Comparison of ENCODE assay signal across 18 cellular contexts in the genomic region with DNA sequence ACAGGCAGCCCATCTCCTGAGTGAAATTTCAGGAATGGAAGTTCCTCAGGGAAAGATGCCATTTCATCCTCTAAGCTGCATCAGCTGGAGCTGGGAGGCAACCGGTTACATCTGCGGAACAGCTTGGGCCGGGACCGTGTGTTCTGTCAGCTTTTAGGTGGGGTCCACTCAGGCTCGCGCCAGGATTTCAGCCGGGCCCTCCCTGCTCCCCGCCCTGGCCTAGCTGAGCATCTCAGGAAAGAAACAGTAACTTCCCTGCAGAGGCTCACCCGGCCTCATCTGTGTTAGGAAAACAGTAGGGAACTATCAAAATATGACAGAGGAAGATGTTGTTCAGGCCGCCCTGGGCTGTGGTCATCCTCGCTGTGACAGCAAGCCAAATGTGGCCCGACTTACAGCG.
"Had no signal": no experiment of that assay in that cellular context is flagged by ENCODE, and none has a peak within 500 bp of the region (broad histone marks: within the 10 kb centered on the region; RNA-seq: fewer than 3 reads in every experiment).

No MANE protein-coding gene starts in this region.

- H3K4me1 Mint-ChIP-seq: activated CD4-positive, alpha-beta memory T cell treated with anti-CD3 and anti-CD28 coated beads, Interleukin-2, amount 10 ng/mL, durations not matched to agents 7 days and 5 days; central memory CD8-positive, alpha-beta T cell; naive thymus-derived CD8-positive, alpha-beta T cell; WTC11 had no signal

- H3K9ac ChIP-seq: parathyroid adenoma had no signal

- H3K9me3 ChIP-seq: body of pancreas, neutrophil had no signal

- H3K4me1 ChIP-seq: body of pancreas, parathyroid adenoma had no signal

- H3K36me3 Mint-ChIP-seq: activated naive CD4-positive, alpha-beta T cell treated with anti-CD3 and anti-CD28 coated beads, Interleukin-2, amount 50 U/mL, for 72 hours; naive thymus-derived CD8-positive, alpha-beta T cell; WTC11 had no signal

- H2AFZ ChIP-seq: parathyroid adenoma had no signal

- H3K9me3 Mint-ChIP-seq: activated CD4-positive, alpha-beta memory T cell treated with anti-CD3 and anti-CD28 coated beads, Interleukin-2, amount 10 ng/mL, durations not matched to agents 7 days and 5 days; activated naive CD4-positive, alpha-beta T cell treated with anti-CD3 and anti-CD28 coated beads, Interleukin-2, amount 50 U/mL, for 72 hours; activated T-cell treated with anti-CD3 and anti-CD28 coated beads, Interleukin-2, amount 50 U/mL, for 4 hours; central memory CD8-positive, alpha-beta T cell; naive thymus-derived CD8-positive, alpha-beta T cell had no signal

- ATAC-seq: activated naive CD4-positive, alpha-beta T cell treated with anti-CD3 and anti-CD28 coated beads, Interleukin-2, amount 50 U/mL, for 72 hours; activated T-cell treated with anti-CD3 and anti-CD28 coated beads, Interleukin-2, amount 50 U/mL, for 4 hours; body of pancreas; naive thymus-derived CD8-positive, alpha-beta T cell; WTC11 had no signal

- H3K4me3 Mint-ChIP-seq: activated CD4-positive, alpha-beta memory T cell treated with anti-CD3 and anti-CD28 coated beads, Interleukin-2, amount 10 ng/mL, durations not matched to agents 7 days and 5 days; activated T-cell treated with anti-CD3 and anti-CD28 coated beads, Interleukin-2, amount 50 U/mL, for 4 hours; central memory CD8-positive, alpha-beta T cell; naive thymus-derived CD8-positive, alpha-beta T cell; WTC11 had no signal

- H3K27ac ChIP-seq: body of pancreas, neutrophil, parathyroid adenoma had no signal

- H3K27me3 ChIP-seq: body of pancreas had no signal

- H3K27ac Mint-ChIP-seq: activated CD4-positive, alpha-beta memory T cell treated with anti-CD3 and anti-CD28 coated beads, Interleukin-2, amount 10 ng/mL, durations not matched to agents 7 days and 5 days; activated naive CD4-positive, alpha-beta T cell treated with anti-CD3 and anti-CD28 coated beads, Interleukin-2, amount 50 U/mL, for 72 hours; naive thymus-derived CD8-positive, alpha-beta T cell; WTC11 had no signal

- H3K36me3 ChIP-seq: neutrophil had no signal

- H3K4me3 ChIP-seq: body of pancreas, coronary artery, skin epidermis had no signal

- DNase-seq: activated CD4-positive, alpha-beta memory T cell treated with anti-CD3 and anti-CD28 coated beads, Interleukin-2, amount 10 ng/mL, durations not matched to agents 7 days and 5 days; activated CD4-positive, alpha-beta T cell treated with anti-CD3 and anti-CD28 coated beads for 4 hours; activated gamma-delta T cell; activated T-cell treated with anti-CD3 and anti-CD28 coated beads, Interleukin-2, amount 50 U/mL, for 4 hours; body of pancreas; effector CD8-positive, alpha-beta T cell; naive thymus-derived CD8-positive, alpha-beta T cell; stimulated activated CD4-positive, alpha-beta T cell treated with anti-CD3 and anti-CD28 coated beads, Interleukin-15, amount 100 ng/mL, for 24 hours; stimulated activated CD4-positive, alpha-beta T cell treated with anti-CD3 and anti-CD28 coated beads, Interleukin-4, amount 100 ng/mL, for 1 hour; stimulated activated naive CD4-positive, alpha-beta T cell; SW 1271 had no signal

- H3K79me2 ChIP-seq: parathyroid adenoma had no signal
